In genomic region chr9:27475057-27475456, GRCh38 we compare ENCODE assay signal across 22 cellular contexts. TPM values are rescaled to one million over a fixed set of nuclear protein-coding genes. Genes with fewer than 3 reads are reported as not detected.
DNase-seq lines count a peak whose midpoint lies in the region; ATAC-seq, FAIRE-seq and TF ChIP-seq lines count a peak whose summit lies in the region.
"Had no signal": no experiment of that assay in that cellular context is flagged by ENCODE, and none has a peak within 500 bp of the region (broad histone marks: within the 10 kb centered on the region; RNA-seq: fewer than 3 reads in every experiment).

No MANE protein-coding gene starts in this region.

- H3K4me3 Mint-ChIP-seq in activated naive CD4-positive, alpha-beta T cell treated with anti-CD3 and anti-CD28 coated beads, Interleukin-2, amount 10 ng/mL, durations not matched to agents 7 days and 5 days = no peak overlapping the region
- H3K4me3 Mint-ChIP-seq: CD4-positive, alpha-beta memory T cell; HFFc6 had no signal

- CTCF ChIA-PET in K562 (lab: Yijun Ruan, JAX; ENCODE audit: low intra/inter-chr PET ratio) = no interaction called here
- CTCF ChIA-PET in HepG2 (lab: Yijun Ruan, JAX; ENCODE audit: low intra/inter-chr PET ratio, low total read pairs) = no interaction called here
- CTCF ChIA-PET in activated naive CD4-positive, alpha-beta T cell treated with anti-CD3 and anti-CD28 coated beads, Interleukin-2, amount 10 ng/mL, durations not matched to agents 7 days and 5 days (lab: Charles Lee) = no interaction called here

- intact Hi-C loops in K562 (cut with micrococcal nuclease) = no loop called here
- intact Hi-C loops in left ventricle myocardium superior (cut with micrococcal nuclease) = loop anchor here (10.0 kb wide), 1 partner anchor 90 kb away; no protein-coding TSS in a partner anchor
- intact Hi-C loops in HepG2 (cut with micrococcal nuclease; ENCODE audit: unreplicated experiment) = no loop called here

- H3K4me2 ChIP-seq in K562 (ENCODE audit: insufficient read depth, low read length) (peak overlapping the region; percentile 37; the same call in 1 of the 2 replicates), HepG2 (ENCODE audit: low read depth, low read length) (no peak overlapping the region)
- H3K4me2 ChIP-seq: A549 had no signal

- no peak for ATAC-seq in RWPE2 (ENCODE audit: low read depth)
- no peak for ATAC-seq in K562
- ATAC-seq in left ventricle myocardium superior = peak; percentile 59
- no peak for ATAC-seq in GM18907 (IDR thresholded peaks at IDR 0.05; ENCODE audit: unreplicated experiment)
- no peak for ATAC-seq in HepG2
- ATAC-seq: A549 had no signal

- no peak for FAIRE-seq in K562 (lab: Jason Lieb, UNC)
- no peak for FAIRE-seq in HepG2 (lab: Jason Lieb, UNC)
- FAIRE-seq: A549, GM12892, H1 had no signal

- WGBS in K562 (ENCODE audit: insufficient coverage, low coverage, missing lambda C conversion rate) = 40% methylated on average over 3 of the region's 7 CpGs
- WGBS in HepG2 (ENCODE audit: low lambda C conversion rate) = 40% methylated on average over 7 of the region's 7 CpGs

- H3K79me2 ChIP-seq in K562 (ENCODE audit: control insufficient read depth, insufficient read depth, low read length) (peaks cover 80% of the 10 kb centered on the region), HepG2 (ENCODE audit: insufficient read depth, low read length) (no peaks in the 10 kb centered on the region)

- H3K4me1 Mint-ChIP-seq in activated naive CD4-positive, alpha-beta T cell treated with anti-CD3 and anti-CD28 coated beads, Interleukin-2, amount 10 ng/mL, durations not matched to agents 7 days and 5 days = peaks cover 9% of the 10 kb centered on the region
- H3K4me1 Mint-ChIP-seq: CD4-positive, alpha-beta memory T cell had no signal

- H3K4me1 ChIP-seq in RWPE2 (ENCODE audit: insufficient read depth, poor library complexity, severe bottlenecking) (peaks cover 18% of the 10 kb centered on the region), K562 (replicated peaks in 1 of 2; ENCODE audit: control insufficient read depth in 2 of 2, insufficient read depth in 2 of 2, low read length in 2 of 2) (peaks cover 9 to 30% of the 10 kb centered on the region in 2 experiments; a peak in 3 of 5 replicates), HepG2 (ENCODE audit: insufficient read depth, low read length) (no peaks in the 10 kb centered on the region)
- H3K4me1 ChIP-seq: A549, BE2C had no signal

- no peak overlapping the region for H3K4me3 ChIP-seq in RWPE2 (ENCODE audit: severe bottlenecking)
- no peak overlapping the region for H3K4me3 ChIP-seq in K562
- H3K4me3 ChIP-seq in HepG2 (replicated peaks in 1 of 3; ENCODE audit: insufficient read depth in 1 of 3, low read depth in 2 of 3, low read length in 3 of 3) = no peak overlapping the region
- H3K4me3 ChIP-seq: A549 had no signal

- H3K27ac Mint-ChIP-seq in activated naive CD4-positive, alpha-beta T cell treated with anti-CD3 and anti-CD28 coated beads, Interleukin-2, amount 10 ng/mL, durations not matched to agents 7 days and 5 days = no peak overlapping the region
- H3K27ac Mint-ChIP-seq: CD4-positive, alpha-beta memory T cell; HFFc6 had no signal

- H3K9me3 ChIP-seq in RWPE2 (ENCODE audit: severe bottlenecking) (no peaks in the 10 kb centered on the region), K562 (replicated peaks; ENCODE audit: control insufficient read depth, insufficient read depth, low read depth, low read length) (0 out of 2 replicates have a peak, but pooled peaks cover 2% of the 10 kb centered on the region), HepG2 (ENCODE audit: low read length) (no peaks in the 10 kb centered on the region)
- H3K9me3 ChIP-seq: BE2C had no signal

- no peak overlapping the region for H2AFZ ChIP-seq in K562 (ENCODE audit: low read depth, low read length)
- no peak overlapping the region for H2AFZ ChIP-seq in HepG2 (ENCODE audit: low read length)

- H3K27me3 ChIP-seq in RWPE2 (ENCODE audit: insufficient read depth, poor library complexity, severe bottlenecking) = no peaks in the 10 kb centered on the region
- H3K27me3 ChIP-seq in K562 (ENCODE audit: control insufficient read depth in 2 of 2, insufficient read depth in 2 of 2, low read length in 2 of 2) = no peaks in the 10 kb centered on the region
- H3K27me3 ChIP-seq in HepG2 (ENCODE audit: control insufficient read depth in 1 of 2, insufficient read depth in 2 of 2, low read length in 2 of 2) = no peaks in the 10 kb centered on the region
- H3K27me3 ChIP-seq: BE2C had no signal

- peaks cover 2% of the 10 kb centered on the region for H3K36me3 Mint-ChIP-seq in activated naive CD4-positive, alpha-beta T cell treated with anti-CD3 and anti-CD28 coated beads, Interleukin-2, amount 10 ng/mL, durations not matched to agents 7 days and 5 days

- no peak for TF ChIP-seq POLR2A in K562 (conservative IDR thresholded peaks at IDR 0.05)
- no peak for TF ChIP-seq POLR2A in HepG2 (IDR thresholded peaks at IDR 0.05; ENCODE audit: insufficient read depth in 1 of 2, low read depth in 2 of 2, low read length in 2 of 2)

- H3K36me3 ChIP-seq in RWPE2 (ENCODE audit: low read depth) (peaks cover 24% of the 10 kb centered on the region), K562 (ENCODE audit: control insufficient read depth, insufficient read depth, low read length) (peaks cover 6% of the 10 kb centered on the region; the same call in 1 of the 3 replicates), HepG2 (replicated peaks in 1 of 2; ENCODE audit: control insufficient read depth in 1 of 2, insufficient read depth in 2 of 2, low read length in 2 of 2) (no peaks in the 10 kb centered on the region)
- H3K36me3 ChIP-seq: BE2C had no signal

- no peak for DNase-seq in RWPE2 (ENCODE audit: low spot score)
- DNase-seq in K562 (ENCODE audit: extremely low read depth in 1 of 4, low spot score in 3 of 4) = no peak
- peak; percentile 32 for DNase-seq in left ventricle myocardium superior
- DNase-seq in substantia nigra (lab: John Stamatoyannopoulos, UW) = no peak
- DNase-seq in HepG2 (ENCODE audit: low spot score) = no peak
- DNase-seq in activated naive CD4-positive, alpha-beta T cell treated with anti-CD3 and anti-CD28 coated beads, Interleukin-2, amount 10 ng/mL, durations not matched to agents 7 days and 5 days = no peak
- no peak for DNase-seq in activated CD4-positive, alpha-beta T cell treated with anti-CD3 and anti-CD28 coated beads, Interleukin-2, amount 50 U/mL, for 48 hours
- DNase-seq: BE2C; CD4-positive, alpha-beta memory T cell; DMS153; DMS79 treated with DMSO at 0.1 percent for 48 hours; EL; GDM1; HCEC 1CT; HFFc6 had no signal

- no peaks in the 10 kb centered on the region for H3K9me1 ChIP-seq in K562 (ENCODE audit: control insufficient read depth, insufficient read depth, low read length)

- TF ChIP-seq EP300 in K562 (IDR thresholded peaks at IDR 0.05; ENCODE audit: low read length) (no peak), HepG2 (IDR thresholded peaks at IDR 0.05; ENCODE audit: low read depth in 2 of 2, low read length in 2 of 2) (no peak), HepG2 (CRISPR knock-in tag; IDR thresholded peaks at IDR 0.05; ENCODE audit: borderline replicate concordance) (no peak)

- no peaks in the 10 kb centered on the region for H3K27me3 Mint-ChIP-seq in activated naive CD4-positive, alpha-beta T cell treated with anti-CD3 and anti-CD28 coated beads, Interleukin-2, amount 10 ng/mL, durations not matched to agents 7 days and 5 days
- H3K27me3 Mint-ChIP-seq: CD4-positive, alpha-beta memory T cell had no signal

- no peaks in the 10 kb centered on the region for H4K20me1 ChIP-seq in K562 (replicated peaks; ENCODE audit: control insufficient read depth, insufficient read depth, low read length)
- no peaks in the 10 kb centered on the region for H4K20me1 ChIP-seq in HepG2 (ENCODE audit: insufficient read depth, low read length)

- TF ChIP-seq CTCF in RWPE2 (IDR thresholded peaks at IDR 0.05; ENCODE audit: poor library complexity, severe bottlenecking) (no peak), K562 (IDR thresholded peaks at IDR 0.05 in 2 of 3, conservative IDR thresholded peaks at IDR 0.05 in 1 of 3; ENCODE audit: insufficient read depth in 2 of 3, low read depth in 1 of 3, low read length in 3 of 3) (no peak), HepG2 (CRISPR knock-in tag; IDR thresholded peaks at IDR 0.05) (no peak)

- peaks cover 9% of the 10 kb centered on the region for H3K9me3 Mint-ChIP-seq in activated naive CD4-positive, alpha-beta T cell treated with anti-CD3 and anti-CD28 coated beads, Interleukin-2, amount 10 ng/mL, durations not matched to agents 7 days and 5 days
- H3K9me3 Mint-ChIP-seq: HFFc6 had no signal

- peak overlapping the region; percentile 33 for H3K27ac ChIP-seq in RWPE2 (ENCODE audit: poor library complexity, severe bottlenecking)
- H3K27ac ChIP-seq in K562 (ENCODE audit: extremely low read depth, low read depth, low read length) = peak overlapping the region; percentile 59
- peak overlapping the region; percentile 37 for H3K27ac ChIP-seq in substantia nigra (ENCODE audit: low read depth, low read length, poor library complexity, severe bottlenecking)
- no peak overlapping the region for H3K27ac ChIP-seq in HepG2 (ENCODE audit: extremely low read length, insufficient read depth, low read length)
- H3K27ac ChIP-seq: A549, C4-2B, HL-60 had no signal

- H3K9ac ChIP-seq in K562 (ENCODE audit: insufficient read depth in 1 of 2, low read depth in 2 of 2, low read length in 2 of 2) = peak overlapping the region; percentile 30 to 35; a peak in 1 of 4 replicates
- no peak overlapping the region for H3K9ac ChIP-seq in HepG2 (ENCODE audit: insufficient read depth, low read depth, low read length)

- no peak for TF ChIP-seq RAD21 in K562 (CRISPR knock-in tag; conservative IDR thresholded peaks at IDR 0.05 in 1 of 2, IDR thresholded peaks at IDR 0.05 in 1 of 2)
- TF ChIP-seq RAD21 in HepG2 (CRISPR knock-in tag; IDR thresholded peaks at IDR 0.05) = no peak

- POLR2A ChIA-PET in K562 (lab: Yijun Ruan, JAX) = interaction anchor here (1.0 kb wide), 1 partner anchor 24 kb away, joined by 3 read pairs; no protein-coding TSS in a partner anchor
- POLR2A ChIA-PET in HepG2 (lab: Yijun Ruan, JAX) = no interaction called here

- BruUV-seq in K562 (replicated peaks; lab: Mats Ljungman, UMichigan) (no TSS peak), HepG2 (replicated peaks; lab: Mats Ljungman, UMichigan) (no TSS peak)

- in situ Hi-C loops in K562 (cut with MboI) = no loop called here
- in situ Hi-C loops in HepG2 (cut with HindIII; ENCODE audit: extremely low pct_ligation_motif_present, low pct_unique_long_range_greater_than_20kb) = no loop called here

RNA-seq across cellular contexts. Expression of gene IFNK, which starts 49.0 kb away (rescaled TPM):
- total RNA-seq in K562 (2011; cell fraction: chromatin; rRNA removed; ENCODE audit: low replicate concordance) = not detected in 2 replicates
- total RNA-seq in K562 (2011; cell fraction: nucleolus; rRNA removed) = not detected in 2 replicates
- not detected in 2 replicates for total RNA-seq in K562 (2011; cell fraction: nucleoplasm; rRNA removed)
- total RNA-seq in K562 (2014; rRNA removed) (not detected in 2 replicates), K562 (2014; rRNA removed; fragmentation: Illumina TruSeq; extraction: Trizol) (not detected in 2 replicates), K562 (2015; rRNA removed; fragmentation: Illumina TruSeq; extraction: Trizol) (not detected in 2 replicates), K562 (2021) (not detected in 2 replicates), left ventricle myocardium superior (not detected), HepG2 (2016; rRNA removed; fragmentation: Illumina TruSeq; extraction: Trizol) (not detected in 2 replicates)
- polyA plus RNA-seq in K562 (2011; rRNA removed) (not detected in 2 replicates), K562 (2014; fragmentation: Illumina TruSeq; extraction: Trizol) (not detected in 2 replicates), K562 (2014; fragmentation: Nextera tagmentation; extraction: Ambion mirVana) (under 1 TPM in 1 of 2 experiments, not detected in 1; 0.11 TPM), K562 (2014; rRNA removed) (not detected in 2 replicates), HepG2 (2011; rRNA removed) (not detected in 2 replicates)
- not detected in 2 replicates for polyA plus RNA-seq in K562 (2011; cell fraction: cytosol; rRNA removed)
- not detected in 2 replicates for polyA plus RNA-seq in K562 (2011; cell fraction: nucleus; rRNA removed)
- 0.07 TPM in 1 of 2 replicates, not detected in the other for polyA plus RNA-seq in K562 (2012)
- polyA minus RNA-seq in K562 (2011; rRNA and poly(A)+ RNA removed) = not detected in 2 replicates
- polyA minus RNA-seq in K562 (2011; cell fraction: cytosol; rRNA and poly(A)+ RNA removed) = not detected in 2 replicates
- not detected in 2 replicates for polyA minus RNA-seq in K562 (2011; cell fraction: nucleus; rRNA and poly(A)+ RNA removed)
- not detected in 2 replicates for total RNA-seq in HepG2 (2016; cell fraction: cytosol; rRNA removed; fragmentation: Illumina TruSeq; extraction: Trizol; ENCODE audit: low read depth)
- total RNA-seq in HepG2 (2016; cell fraction: insoluble cytoplasmic fraction; rRNA removed; fragmentation: Illumina TruSeq; extraction: Trizol) = not detected in 2 replicates
- total RNA-seq in HepG2 (2016; cell fraction: membrane; rRNA removed; fragmentation: Illumina TruSeq; extraction: Trizol) = not detected in 2 replicates
- total RNA-seq in HepG2 (2016; cell fraction: nucleus; rRNA removed; fragmentation: Illumina TruSeq; extraction: Trizol) = not detected in 2 replicates
- polyA plus RNA-seq in HepG2 (2011; cell fraction: cytosol; rRNA removed) = not detected in 2 replicates
- polyA plus RNA-seq in HepG2 (2011; cell fraction: nucleus; rRNA removed) = not detected in 2 replicates
- polyA plus RNA-seq in HepG2 (2012) = not detected in 2 replicates
- polyA plus RNA-seq in HepG2 (2016; cell fraction: cytosol; fragmentation: Illumina TruSeq; extraction: Trizol; ENCODE audit: low read depth) = not detected in 2 replicates
- not detected in 2 replicates for polyA plus RNA-seq in HepG2 (2016; cell fraction: insoluble cytoplasmic fraction; fragmentation: Illumina TruSeq; extraction: Trizol; ENCODE audit: low read depth)
- polyA plus RNA-seq in HepG2 (2016; cell fraction: membrane; fragmentation: Illumina TruSeq; extraction: Trizol; ENCODE audit: low read depth) = not detected in 2 replicates
- not detected in 2 replicates for polyA plus RNA-seq in HepG2 (2016; cell fraction: nucleus; fragmentation: Illumina TruSeq; extraction: Trizol; ENCODE audit: insufficient read depth, low read depth)
- polyA minus RNA-seq in HepG2 (2011; rRNA and poly(A)+ RNA removed; ENCODE audit: low replicate concordance) = not detected in 2 replicates
- polyA minus RNA-seq in HepG2 (2011; cell fraction: cytosol; rRNA and poly(A)+ RNA removed) = not detected in 2 replicates
- not detected in 2 replicates for polyA minus RNA-seq in HepG2 (2011; cell fraction: nucleus; rRNA and poly(A)+ RNA removed)
- total RNA-seq: CD4-positive, alpha-beta memory T cell; H1; HFFc6 had no signal
- polyA plus RNA-seq: A549; AG04450; CD4-positive, alpha-beta memory T cell; H1 had no signal

RNA-seq across cellular contexts. Expression of gene MOB3B, which starts 54.6 kb away (rescaled TPM):
- total RNA-seq in K562 (2011; cell fraction: chromatin; rRNA removed; ENCODE audit: low replicate concordance) = 12.8 and 17.7 TPM in 2 replicates
- total RNA-seq in K562 (2011; cell fraction: nucleolus; rRNA removed) = 9.3 and 12.6 TPM in 2 replicates
- total RNA-seq in K562 (2011; cell fraction: nucleoplasm; rRNA removed) = 17.5 and 29.5 TPM in 2 replicates
- 3.6 and 5.0 TPM in 2 replicates for total RNA-seq in K562 (2014; rRNA removed)
- 7.4 and 7.8 TPM in 2 replicates for total RNA-seq in K562 (2014; rRNA removed; fragmentation: Illumina TruSeq; extraction: Trizol)
- 5.5 TPM in 2 replicates for total RNA-seq in K562 (2015; rRNA removed; fragmentation: Illumina TruSeq; extraction: Trizol)
- total RNA-seq in K562 (2021) = 11.7 and 12.8 TPM in 2 replicates
- polyA plus RNA-seq in K562 (2011; rRNA removed) = 10.1 and 11.1 TPM in 2 replicates
- 6.0 and 8.7 TPM in 2 replicates for polyA plus RNA-seq in K562 (2011; cell fraction: cytosol; rRNA removed)
- polyA plus RNA-seq in K562 (2011; cell fraction: nucleus; rRNA removed) = 5.3 and 5.6 TPM in 2 replicates
- 4.7 and 6.0 TPM in 2 replicates for polyA plus RNA-seq in K562 (2012)
- 10.6 and 12.5 TPM in 2 replicates for polyA plus RNA-seq in K562 (2014; fragmentation: Illumina TruSeq; extraction: Trizol)
- 1 to 10 TPM; 4.6 to 7.2 TPM for polyA plus RNA-seq in K562 (2014; fragmentation: Nextera tagmentation; extraction: Ambion mirVana)
- polyA plus RNA-seq in K562 (2014; rRNA removed) = 5.7 and 6.9 TPM in 2 replicates
- polyA minus RNA-seq in K562 (2011; rRNA and poly(A)+ RNA removed) = 20.4 and 22.2 TPM in 2 replicates
- 7.6 and 10.5 TPM in 2 replicates for polyA minus RNA-seq in K562 (2011; cell fraction: cytosol; rRNA and poly(A)+ RNA removed)
- 8.5 and 11.9 TPM in 2 replicates for polyA minus RNA-seq in K562 (2011; cell fraction: nucleus; rRNA and poly(A)+ RNA removed)
- 1.7 TPM for total RNA-seq in left ventricle myocardium superior
- total RNA-seq in HepG2 (2016; rRNA removed; fragmentation: Illumina TruSeq; extraction: Trizol) = 0.03 and 0.09 TPM in 2 replicates
- not detected in 2 replicates for total RNA-seq in HepG2 (2016; cell fraction: cytosol; rRNA removed; fragmentation: Illumina TruSeq; extraction: Trizol; ENCODE audit: low read depth)
- total RNA-seq in HepG2 (2016; cell fraction: insoluble cytoplasmic fraction; rRNA removed; fragmentation: Illumina TruSeq; extraction: Trizol) = 0.06 TPM in 2 replicates
- 0.03 and 0.09 TPM in 2 replicates for total RNA-seq in HepG2 (2016; cell fraction: membrane; rRNA removed; fragmentation: Illumina TruSeq; extraction: Trizol)
- total RNA-seq in HepG2 (2016; cell fraction: nucleus; rRNA removed; fragmentation: Illumina TruSeq; extraction: Trizol) = not detected in 2 replicates
- polyA plus RNA-seq in HepG2 (2011; rRNA removed) = 0.03 TPM in 2 replicates
- polyA plus RNA-seq in HepG2 (2011; cell fraction: cytosol; rRNA removed) = 0.01 and 0.03 TPM in 2 replicates
- 0.03 and 0.07 TPM in 2 replicates for polyA plus RNA-seq in HepG2 (2011; cell fraction: nucleus; rRNA removed)
- 0.04 and 0.09 TPM in 2 replicates for polyA plus RNA-seq in HepG2 (2012)
- polyA plus RNA-seq in HepG2 (2016; cell fraction: cytosol; fragmentation: Illumina TruSeq; extraction: Trizol; ENCODE audit: low read depth) = not detected in 2 replicates
- polyA plus RNA-seq in HepG2 (2016; cell fraction: insoluble cytoplasmic fraction; fragmentation: Illumina TruSeq; extraction: Trizol; ENCODE audit: low read depth) = 0.07 and 0.10 TPM in 2 replicates
- polyA plus RNA-seq in HepG2 (2016; cell fraction: membrane; fragmentation: Illumina TruSeq; extraction: Trizol; ENCODE audit: low read depth) = 0.03 TPM in 1 of 2 replicates, not detected in the other
- 0.11 TPM in 1 of 2 replicates, not detected in the other for polyA plus RNA-seq in HepG2 (2016; cell fraction: nucleus; fragmentation: Illumina TruSeq; extraction: Trizol; ENCODE audit: insufficient read depth, low read depth)
- polyA minus RNA-seq in HepG2 (2011; rRNA and poly(A)+ RNA removed; ENCODE audit: low replicate concordance) = 0.02 and 15.4 TPM in 2 replicates
- polyA minus RNA-seq in HepG2 (2011; cell fraction: cytosol; rRNA and poly(A)+ RNA removed) = not detected in 2 replicates
- 0.12 TPM in 1 of 2 replicates, not detected in the other for polyA minus RNA-seq in HepG2 (2011; cell fraction: nucleus; rRNA and poly(A)+ RNA removed)
- total RNA-seq: HFFc6 had no signal
